ENCODE assay signal across 7 cellular contexts in genomic region chr2:96539215-96539920, GRCh38. TPM values are rescaled to one million over a fixed set of nuclear protein-coding genes. Genes with fewer than 3 reads are reported as not detected.
DNase-seq lines count a peak whose midpoint lies in the region; ATAC-seq and TF ChIP-seq lines count a peak whose summit lies in the region.

No MANE protein-coding gene starts in this region.

- peak overlapping the region; percentile 97 for H3K4me3 Mint-ChIP-seq in stimulated activated naive B cell treated with anti-CD40 and anti-IgM and Interleukin-4, amounts not matched to agents 10 μg/mL and 1 μg/mL and 100 μg/mL, for 72 hours

- H3K9ac ChIP-seq in GM23248: no peak overlapping the region
- H3K9ac ChIP-seq in NT2/D1 (ENCODE audit: insufficient read length, low read depth): no peak overlapping the region

- H3K27me3 Mint-ChIP-seq in stimulated activated naive B cell treated with anti-CD40 and anti-IgM and Interleukin-4, amounts not matched to agents 10 μg/mL and 1 μg/mL and 100 μg/mL, for 72 hours: no peaks in the 10 kb centered on the region

- H3K79me2 ChIP-seq in GM23248 (ENCODE audit: insufficient read depth): peaks cover 41% of the 10 kb centered on the region

- no peaks in the 10 kb centered on the region for H3K36me3 ChIP-seq in GM23248 (ENCODE audit: low read depth)
- no peaks in the 10 kb centered on the region for H3K36me3 ChIP-seq in NT2/D1 (ENCODE audit: insufficient read depth, insufficient read length, low read length)

- 87 to 95% methylated on average over 8 to 9 of the region's 9 CpGs for WGBS in GM23248 (ENCODE audit: low coverage in 1 of 2, low lambda C conversion rate in 2 of 2, missing lambda C conversion rate in 2 of 2), 2 experiments

- H3K36me3 Mint-ChIP-seq in stimulated activated naive B cell treated with anti-CD40 and anti-IgM and Interleukin-4, amounts not matched to agents 10 μg/mL and 1 μg/mL and 100 μg/mL, for 72 hours: peaks cover 35 to 56% of the 10 kb centered on the region in 2 donors

- H4K20me1 ChIP-seq in GM23248 (ENCODE audit: insufficient read depth): 0 out of 2 replicates have a peak, but pooled peaks cover 5% of the 10 kb centered on the region

- peak overlapping the region; percentile 24 for H3K4me2 ChIP-seq in GM23248 (ENCODE audit: unreplicated experiment)

- H3K4me1 ChIP-seq in GM23248 (ENCODE audit: insufficient read depth) (peaks cover 41% of the 10 kb centered on the region), NT2/D1 (ENCODE audit: insufficient read depth, insufficient read length) (peaks cover 23% of the 10 kb centered on the region)

- peak overlapping the region; percentile 95 for H3K27ac Mint-ChIP-seq in stimulated activated naive B cell treated with anti-CD40 and anti-IgM and Interleukin-4, amounts not matched to agents 10 μg/mL and 1 μg/mL and 100 μg/mL, for 72 hours

- no peak overlapping the region for H3K4me3 ChIP-seq in GM23248
- peak overlapping the region; percentile 36 for H3K4me3 ChIP-seq in NT2/D1 (ENCODE audit: insufficient read length, low read depth)
- peak overlapping the region; percentile 80 to 83 for H3K4me3 ChIP-seq in foreskin fibroblast (ENCODE audit: low read depth in 1 of 2, low read length in 2 of 2)

- DNase-seq in GM23248: no peak
- no peak for DNase-seq in NT2/D1 (ENCODE audit: low read depth, low spot score)
- DNase-seq in foreskin fibroblast: no peak
- DNase-seq in stimulated activated naive B cell treated with anti-CD40 and anti-IgM and Interleukin-4, amounts not matched to agents 10 μg/mL and 1 μg/mL and 100 μg/mL, for 72 hours: no peak
- DNase-seq in anterior cingulate cortex (lab: John Stamatoyannopoulos, UW): no peak
- no peak for DNase-seq in NCI-H510A (lab: John Stamatoyannopoulos, UW)

- no peaks in the 10 kb centered on the region for H3K9me2 ChIP-seq in GM23248 (ENCODE audit: insufficient read depth)

- peak overlapping the region; percentile 54 for H3K27ac ChIP-seq in GM23248

- peak in 1 of 2 donors; percentile 0 for ATAC-seq in stimulated activated naive B cell treated with anti-CD40 and anti-IgM and Interleukin-4, amounts not matched to agents 10 μg/mL and 1 μg/mL and 100 μg/mL, for 72 hours (replicated peaks)
- ATAC-seq in GM19023 (IDR thresholded peaks at IDR 0.05; ENCODE audit: unreplicated experiment): no peak

- H3K9me3 Mint-ChIP-seq in stimulated activated naive B cell treated with anti-CD40 and anti-IgM and Interleukin-4, amounts not matched to agents 10 μg/mL and 1 μg/mL and 100 μg/mL, for 72 hours: no peaks in the 10 kb centered on the region

- H3K9me3 ChIP-seq in GM23248 (ENCODE audit: low read depth) (no peaks in the 10 kb centered on the region), NT2/D1 (ENCODE audit: insufficient read depth, low read length) (no peaks in the 10 kb centered on the region)

- H3F3A ChIP-seq in GM23248 (ENCODE audit: insufficient read depth): peaks cover 31% of the 10 kb centered on the region

- no peaks in the 10 kb centered on the region for H3K27me3 ChIP-seq in GM23248 (replicated peaks; ENCODE audit: insufficient read depth)
- peaks cover 36% of the 10 kb centered on the region for H3K27me3 ChIP-seq in NT2/D1 (ENCODE audit: insufficient read depth, insufficient read length)

- no peak for TF ChIP-seq CTCF in foreskin fibroblast (IDR thresholded peaks at IDR 0.05; ENCODE audit: low read depth, low read length)

- peaks cover 40 to 64% of the 10 kb centered on the region in 2 donors for H3K4me1 Mint-ChIP-seq in stimulated activated naive B cell treated with anti-CD40 and anti-IgM and Interleukin-4, amounts not matched to agents 10 μg/mL and 1 μg/mL and 100 μg/mL, for 72 hours

- in situ Hi-C loops in GM23248 (cut with MboI): no loop called here

- H2AFZ ChIP-seq in GM23248: no peak overlapping the region

RNA-seq across cellular contexts. Expression of gene ARID5A, which starts 2.8 kb away (rescaled TPM):
- 11.6 and 15.2 TPM in 2 replicates for total RNA-seq in GM23248 (2014; rRNA removed; shearing (Covaris generic))
- 19.5 and 20.8 TPM in 2 replicates for polyA plus RNA-seq in GM23248 (2016; fragmentation: Nextera tagmentation; extraction: Ambion mirVana)

RNA-seq across cellular contexts. Expression of gene NEURL3, which starts 34.2 kb away (rescaled TPM):
- total RNA-seq in GM23248 (2014; rRNA removed; shearing (Covaris generic)): not detected in 2 replicates
- polyA plus RNA-seq in GM23248 (2016; fragmentation: Nextera tagmentation; extraction: Ambion mirVana): not detected in 2 replicates
